ENCODE assay signal across 18 cellular contexts in the genomic region with DNA sequence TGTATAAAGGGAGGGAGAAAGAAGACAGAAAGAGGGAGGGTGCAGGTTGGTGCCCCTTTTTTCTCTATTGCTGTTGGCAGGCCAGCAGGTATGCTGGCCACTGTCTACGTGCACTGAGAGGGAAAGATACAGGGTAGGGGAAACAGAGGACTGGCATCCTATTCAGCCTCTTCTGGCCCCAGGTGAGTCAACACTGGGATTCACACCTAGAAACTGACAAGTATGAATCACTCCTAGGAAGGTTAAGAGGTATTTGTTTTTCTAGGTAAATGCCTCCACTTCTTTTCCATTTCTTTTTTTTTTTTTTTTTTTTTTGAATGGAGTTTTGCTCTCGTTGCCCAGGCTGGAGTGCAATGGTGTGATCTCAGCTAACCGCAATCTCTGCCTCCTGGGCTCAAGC.
"Had no signal": no experiment of that assay in that cellular context is flagged by ENCODE, and none has a peak within 500 bp of the region (broad histone marks: within the 10 kb centered on the region; RNA-seq: fewer than 3 reads in every experiment).

No MANE protein-coding gene starts in this region.

- H3K36me3 ChIP-seq: adrenal gland, prostate gland, right lobe of liver, spleen, upper lobe of left lung had no signal

- DNase-seq: activated CD4-positive, alpha-beta T cell treated with anti-CD3 and anti-CD28 coated beads, Interleukin-2, amount 10 ng/mL, durations not matched to agents 7 days and 5 days; activated CD4-positive, CD25-positive, alpha-beta regulatory T cell; activated CD8-positive, alpha-beta memory T cell treated with anti-CD3 and anti-CD28 coated beads for 24 hours; activated naive CD4-positive, alpha-beta T cell treated with anti-CD3 and anti-CD28 coated beads, Interleukin-2, amount 10 ng/mL, durations not matched to agents 7 days and 5 days; adrenal gland; dermis blood vessel endothelial cell; kidney glomerular epithelial cell; natural killer cell; occipital lobe; right lobe of liver; spleen; stimulated activated CD4-positive, alpha-beta T cell treated with anti-CD3 and anti-CD28 coated beads, Interleukin-2, amount 100 ng/mL, for 24 hours; stimulated activated naive CD4-positive, alpha-beta T cell; T-helper 17 cell had no signal

- H3K9me3 Mint-ChIP-seq: activated naive CD4-positive, alpha-beta T cell treated with anti-CD3 and anti-CD28 coated beads, Interleukin-2, amount 10 ng/mL, durations not matched to agents 7 days and 5 days; activated T-helper 17 cell treated with anti-CD3 and anti-CD28 coated beads, Interleukin-2, amount 50 U/mL, for 72 hours; natural killer cell had no signal

- H3K27ac Mint-ChIP-seq: activated CD4-positive, alpha-beta T cell treated with anti-CD3 and anti-CD28 coated beads, Interleukin-2, amount 10 ng/mL, durations not matched to agents 7 days and 5 days; activated naive CD4-positive, alpha-beta T cell treated with anti-CD3 and anti-CD28 coated beads, Interleukin-2, amount 10 ng/mL, durations not matched to agents 7 days and 5 days; activated T-helper 17 cell treated with anti-CD3 and anti-CD28 coated beads, Interleukin-2, amount 50 U/mL, for 72 hours; natural killer cell; T-helper 17 cell had no signal

- H3K4me3 Mint-ChIP-seq: activated CD4-positive, alpha-beta T cell treated with anti-CD3 and anti-CD28 coated beads, Interleukin-2, amount 10 ng/mL, durations not matched to agents 7 days and 5 days; activated naive CD4-positive, alpha-beta T cell treated with anti-CD3 and anti-CD28 coated beads, Interleukin-2, amount 10 ng/mL, durations not matched to agents 7 days and 5 days; activated T-helper 17 cell treated with anti-CD3 and anti-CD28 coated beads, Interleukin-2, amount 50 U/mL, for 72 hours; natural killer cell; T-helper 17 cell had no signal

- ATAC-seq: activated T-helper 17 cell treated with anti-CD3 and anti-CD28 coated beads, Interleukin-2, amount 50 U/mL, for 72 hours; natural killer cell; right lobe of liver; T-helper 17 cell had no signal

- H3K4me3 ChIP-seq: adrenal gland, lung, prostate gland, right lobe of liver, spleen, upper lobe of left lung had no signal

- H3K4me1 ChIP-seq: prostate gland had no signal

- H3K27me3 Mint-ChIP-seq: activated CD4-positive, alpha-beta T cell treated with anti-CD3 and anti-CD28 coated beads, Interleukin-2, amount 10 ng/mL, durations not matched to agents 7 days and 5 days; activated naive CD4-positive, alpha-beta T cell treated with anti-CD3 and anti-CD28 coated beads, Interleukin-2, amount 10 ng/mL, durations not matched to agents 7 days and 5 days; activated T-helper 17 cell treated with anti-CD3 and anti-CD28 coated beads, Interleukin-2, amount 50 U/mL, for 72 hours; T-helper 17 cell had no signal

- H3K27me3 ChIP-seq: adrenal gland, right lobe of liver, upper lobe of left lung had no signal

- H3K27ac ChIP-seq: adrenal gland, prostate gland, right lobe of liver, spleen, upper lobe of left lung had no signal

- H3K9me3 ChIP-seq: adrenal gland, prostate gland, right lobe of liver, spleen, upper lobe of left lung had no signal

- H3K36me3 Mint-ChIP-seq: activated naive CD4-positive, alpha-beta T cell treated with anti-CD3 and anti-CD28 coated beads, Interleukin-2, amount 10 ng/mL, durations not matched to agents 7 days and 5 days; natural killer cell had no signal
